ENCODE assay signal across 8 cellular contexts in the genomic region with DNA sequence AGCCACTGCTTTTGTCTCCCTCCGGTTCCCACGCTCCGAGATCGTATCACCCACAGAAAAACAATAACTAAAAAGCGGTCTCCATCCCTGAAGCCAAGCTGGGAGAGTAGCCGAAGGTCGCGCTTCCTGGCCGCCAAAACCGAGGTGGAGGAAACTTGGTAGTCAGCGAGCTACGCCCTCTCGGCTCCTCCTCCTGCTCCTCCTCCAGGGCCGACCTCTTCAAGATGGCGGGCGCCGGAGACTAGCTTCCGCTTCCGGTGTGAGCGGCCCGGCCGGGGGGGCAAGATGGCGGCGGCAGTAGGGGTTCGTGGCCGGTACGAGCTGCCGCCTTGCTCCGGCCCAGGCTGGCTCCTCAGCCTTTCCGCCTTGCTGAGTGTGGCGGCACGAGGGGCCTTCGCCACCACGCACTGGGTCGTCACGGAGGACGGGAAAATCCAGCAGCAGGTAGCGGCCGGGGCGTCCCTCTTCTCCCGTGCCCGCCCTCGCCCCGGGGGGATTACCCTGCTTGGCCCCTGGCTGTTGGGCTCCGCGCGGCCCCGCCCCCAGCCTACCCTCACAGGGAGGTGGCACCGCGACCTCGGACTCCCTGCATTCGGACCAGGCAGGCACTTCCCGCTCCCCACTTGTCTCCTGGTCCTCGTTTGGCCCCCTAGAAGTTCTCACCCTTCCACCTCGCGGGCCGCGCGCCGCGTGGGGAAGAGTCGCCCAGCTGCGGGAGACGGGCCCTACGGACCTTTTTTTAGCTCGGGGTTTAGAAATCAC. TPM values are rescaled to one million over a fixed set of nuclear protein-coding genes. Genes with fewer than 3 reads are reported as not detected.
DNase-seq lines count a peak whose midpoint lies in the region; ATAC-seq and TF ChIP-seq lines count a peak whose summit lies in the region.

A gene with protein sequence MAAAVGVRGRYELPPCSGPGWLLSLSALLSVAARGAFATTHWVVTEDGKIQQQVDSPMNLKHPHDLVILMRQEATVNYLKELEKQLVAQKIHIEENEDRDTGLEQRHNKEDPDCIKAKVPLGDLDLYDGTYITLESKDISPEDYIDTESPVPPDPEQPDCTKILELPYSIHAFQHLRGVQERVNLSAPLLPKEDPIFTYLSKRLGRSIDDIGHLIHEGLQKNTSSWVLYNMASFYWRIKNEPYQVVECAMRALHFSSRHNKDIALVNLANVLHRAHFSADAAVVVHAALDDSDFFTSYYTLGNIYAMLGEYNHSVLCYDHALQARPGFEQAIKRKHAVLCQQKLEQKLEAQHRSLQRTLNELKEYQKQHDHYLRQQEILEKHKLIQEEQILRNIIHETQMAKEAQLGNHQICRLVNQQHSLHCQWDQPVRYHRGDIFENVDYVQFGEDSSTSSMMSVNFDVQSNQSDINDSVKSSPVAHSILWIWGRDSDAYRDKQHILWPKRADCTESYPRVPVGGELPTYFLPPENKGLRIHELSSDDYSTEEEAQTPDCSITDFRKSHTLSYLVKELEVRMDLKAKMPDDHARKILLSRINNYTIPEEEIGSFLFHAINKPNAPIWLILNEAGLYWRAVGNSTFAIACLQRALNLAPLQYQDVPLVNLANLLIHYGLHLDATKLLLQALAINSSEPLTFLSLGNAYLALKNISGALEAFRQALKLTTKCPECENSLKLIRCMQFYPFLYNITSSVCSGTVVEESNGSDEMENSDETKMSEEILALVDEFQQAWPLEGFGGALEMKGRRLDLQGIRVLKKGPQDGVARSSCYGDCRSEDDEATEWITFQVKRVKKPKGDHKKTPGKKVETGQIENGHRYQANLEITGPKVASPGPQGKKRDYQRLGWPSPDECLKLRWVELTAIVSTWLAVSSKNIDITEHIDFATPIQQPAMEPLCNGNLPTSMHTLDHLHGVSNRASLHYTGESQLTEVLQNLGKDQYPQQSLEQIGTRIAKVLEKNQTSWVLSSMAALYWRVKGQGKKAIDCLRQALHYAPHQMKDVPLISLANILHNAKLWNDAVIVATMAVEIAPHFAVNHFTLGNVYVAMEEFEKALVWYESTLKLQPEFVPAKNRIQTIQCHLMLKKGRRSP (plus strand): TSS at position 251 of the 762 bp plus-strand sequence. CDS start 35 bp downstream, at position 286.

- peak; percentile 96 for ATAC-seq in HG03432 (IDR thresholded peaks at IDR 0.05; ENCODE audit: unreplicated experiment)

- DNase-seq in AG20443 (ENCODE audit: low spot score) (peak; percentile 98), NCI-H510A (lab: John Stamatoyannopoulos, UW) (peak; percentile 86), choroid plexus epithelial cell (ENCODE audit: low read depth) (peak; percentile 92), kidney epithelial cell (ENCODE audit: low read depth) (peak; percentile 70)
- DNase-seq in activated CD4-positive, alpha-beta T cell treated with anti-CD3 and anti-CD28 coated beads for 24 hours (ENCODE audit: low read depth in 2 of 2) = peak; percentile 86 to 88
- peak; percentile 87 to 92 for DNase-seq in stimulated activated CD4-positive, alpha-beta T cell treated with anti-CD3 and anti-CD28 coated beads, Interleukin-15, amount 100 ng/mL, for 48 hours (ENCODE audit: low read depth in 2 of 2)

- H3K4me3 ChIP-seq in choroid plexus epithelial cell (ENCODE audit: low read depth, low read length) (peak within 1 kb of the TSS; percentile 99), kidney epithelial cell (ENCODE audit: low read depth, low read length) (peak within 1 kb of the TSS; percentile 99)

- H3K27me3 ChIP-seq in kidney epithelial cell (ENCODE audit: control insufficient read depth, insufficient read depth, low read length) = no peaks in the 10 kb centered on the region

- no peaks in the 10 kb centered on the region for H3K36me3 ChIP-seq in kidney epithelial cell (ENCODE audit: control insufficient read depth, insufficient read depth, low read length)

- peak; percentile 99 for TF ChIP-seq POLR2A in GM19099 (IDR thresholded peaks at IDR 0.05; ENCODE audit: extremely low read depth, insufficient read length, low read depth)

- TF ChIP-seq CTCF in choroid plexus epithelial cell (conservative IDR thresholded peaks at IDR 0.05; ENCODE audit: low read depth, low read length) (no peak), kidney epithelial cell (IDR thresholded peaks at IDR 0.05; ENCODE audit: insufficient read depth, low read length, poor library complexity, severe bottlenecking) (no peak)

RNA-seq across cellular contexts. Expression of the gene that starts here (rescaled TPM):
- total RNA-seq in kidney epithelial cell = 58.5 and 86.2 TPM in 2 replicates

Comparison
In these comparisons a context has a peak if more than half of its experiments do, and no peak if none do; other contexts are left out.
1. Peak in every context shown above with its lines: DNase-seq, ATAC-seq and H3K4me3 ChIP-seq.